1 cellular context compared by ENCODE assay signal in genomic region chr9:138098908-138099791, GRCh38.
TF ChIP-seq lines count a peak whose summit lies in the region.

No MANE protein-coding gene starts in this region.

TF ChIP-seq in H1, 55 proteins besides CTCF, POLR2A, EP300 and RAD21 (continued from another document):
- TF ChIP-seq CHD7 (IDR thresholded peaks at IDR 0.05; ENCODE audit: insufficient replicate concordance, low read length) (no peak), MAFK (IDR thresholded peaks at IDR 0.05; ENCODE audit: low read depth, low read length) (no peak), BRCA1 (IDR thresholded peaks at IDR 0.05; ENCODE audit: low read depth, low read length) (no peak), SP4 (IDR thresholded peaks at IDR 0.05; ENCODE audit: low read length) (no peak), KDM1A (IDR thresholded peaks at IDR 0.05; ENCODE audit: borderline replicate concordance, low read length) (no peak), TEAD4 (IDR thresholded peaks at IDR 0.05; ENCODE audit: low read depth, low read length) (no peak), RNF2 (IDR thresholded peaks at IDR 0.05; ENCODE audit: borderline replicate concordance, low read depth, low read length, missing control alignments, poor library complexity, severe bottlenecking) (no peak), BACH1 (IDR thresholded peaks at IDR 0.05; ENCODE audit: low read length) (no peak), JUND (IDR thresholded peaks at IDR 0.05; ENCODE audit: low read length) (no peak), USF2 (IDR thresholded peaks at IDR 0.05; ENCODE audit: low read length) (no peak), HDAC2 (IDR thresholded peaks at IDR 0.05; ENCODE audit: borderline replicate concordance in 1 of 2, low read depth in 2 of 2, low read length in 2 of 2) (no peak), POLR2AphosphoS5 (IDR thresholded peaks at IDR 0.05; ENCODE audit: low read depth, low read length) (no peak), CTBP2 (IDR thresholded peaks at IDR 0.05; ENCODE audit: borderline replicate concordance, insufficient read depth, insufficient read length, low read length) (no peak), SP2 (IDR thresholded peaks at IDR 0.05; ENCODE audit: low read length) (no peak)
